20 cellular contexts compared by ENCODE assay signal in the genomic region with DNA sequence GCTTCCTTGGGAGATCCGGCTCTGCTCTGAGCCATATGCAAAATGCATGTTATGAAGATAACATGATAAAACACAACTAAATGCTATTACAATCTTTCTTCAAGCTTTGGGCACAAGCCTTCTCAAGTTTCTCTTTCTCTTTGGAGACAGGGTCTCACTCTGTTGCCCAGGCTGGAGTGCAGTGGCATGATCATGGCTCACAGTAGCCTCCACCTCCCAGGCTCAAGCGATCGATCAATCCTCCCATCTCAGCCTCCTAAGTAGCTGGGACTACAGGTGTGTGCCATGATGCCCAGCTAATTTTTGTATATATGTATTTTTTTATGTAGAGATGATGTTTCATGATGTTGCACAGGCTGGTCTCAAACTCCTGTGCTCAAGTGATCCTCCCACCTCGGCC.
A peak's percentile ranks its signal among the peaks of the same experiment; 100 is the strongest.
DNase-seq lines count a peak whose midpoint lies in the region; TF ChIP-seq lines count a peak whose summit lies in the region.
"Had no signal": no experiment of that assay in that cellular context is flagged by ENCODE, and none has a peak within 500 bp of the region (broad histone marks: within the 10 kb centered on the region; RNA-seq: fewer than 3 reads in every experiment).

No MANE protein-coding gene starts in this region.

- peaks cover 15% of the 10 kb centered on the region for H3K4me1 ChIP-seq in BLaER1
- H3K4me1 ChIP-seq in BLaER1 treated with 17β-estradiol and CSF1 and Interleukin-3, amounts not matched to agents 10 nM and 100 nM, result peaks cover 14 to 29% (median 22%) of the 10 kb centered on the region in 10 experiments
- H3K4me1 ChIP-seq in thyroid gland, result peaks cover 26 to 33% of the 10 kb centered on the region in 2 donors
- H3K4me1 ChIP-seq: BE2C had no signal

- no peaks in the 10 kb centered on the region for H4K20me1 ChIP-seq in BLaER1
- H4K20me1 ChIP-seq in BLaER1 treated with 17β-estradiol and CSF1 and Interleukin-3, amounts not matched to agents 10 nM and 100 nM, result no peaks in the 10 kb centered on the region

- H3K4me2 ChIP-seq in BLaER1, result 0 out of 2 replicates have a peak overlapping the region, but pooled peaks have one; percentile 8
- peak overlapping the region; percentile 36 to 81 (median 68) for H3K4me2 ChIP-seq in BLaER1 treated with 17β-estradiol and CSF1 and Interleukin-3, amounts not matched to agents 10 nM and 100 nM

- no peak for TF ChIP-seq POLR2A in thyroid gland (IDR thresholded peaks at IDR 0.05)

- H3K27ac ChIP-seq in BLaER1 (no peak overlapping the region), thyroid gland (peak overlapping the region; percentile 57 to 72 (median 67)), dorsolateral prefrontal cortex (no peak overlapping the region)
- peak overlapping the region in 9 of 11 experiments; percentile 20 to 75 (median 63); a peak in 17 of 22 replicates for H3K27ac ChIP-seq in BLaER1 treated with 17β-estradiol and CSF1 and Interleukin-3, amounts not matched to agents 10 nM and 100 nM

- H3K4me3 ChIP-seq in BLaER1 (no peak overlapping the region), thyroid gland (replicated peaks in 1 of 3) (no peak overlapping the region), dorsolateral prefrontal cortex (no peak overlapping the region)
- H3K4me3 ChIP-seq in BLaER1 treated with 17β-estradiol and CSF1 and Interleukin-3, amounts not matched to agents 10 nM and 100 nM, result no peak overlapping the region
- H3K4me3 ChIP-seq: GM12878 had no signal

- DNase-seq in thyroid gland (no peak), NCI-H187 (lab: John Stamatoyannopoulos, UW) (no peak), dorsolateral prefrontal cortex (no peak)
- DNase-seq: 8988T; ACHN; BE2C; C1 segment of cervical spinal cord; CD4-positive, alpha-beta memory T cell; CD4-positive, CD25-positive, alpha-beta regulatory T cell; CD8-positive, alpha-beta memory T cell; COR-L47; DMS 273 treated with DMSO at 0.1 percent for 48 hours; DMS153; DMS53; DND-41; EL; GDM1 had no signal

- H3K9me3 ChIP-seq in BLaER1, result no peaks in the 10 kb centered on the region
- H3K9me3 ChIP-seq in BLaER1 treated with 17β-estradiol and CSF1 and Interleukin-3, amounts not matched to agents 10 nM and 100 nM (replicated peaks in 1 of 11), result no peaks in the 10 kb centered on the region
- no peaks in the 10 kb centered on the region for H3K9me3 ChIP-seq in thyroid gland
- H3K9me3 ChIP-seq: BE2C had no signal

- WGBS in thyroid gland, 2 donors, result 95 to 96% methylated on average over 4 of the region's 4 CpGs

- H3K36me3 ChIP-seq in BLaER1 (peaks cover 18% of the 10 kb centered on the region), thyroid gland (no peaks in the 10 kb centered on the region)
- peaks cover 16 to 37% (median 30%) of the 10 kb centered on the region in 11 experiments for H3K36me3 ChIP-seq in BLaER1 treated with 17β-estradiol and CSF1 and Interleukin-3, amounts not matched to agents 10 nM and 100 nM
- H3K36me3 ChIP-seq: BE2C had no signal

- TF ChIP-seq CTCF in thyroid gland (IDR thresholded peaks at IDR 0.05) (no peak), dorsolateral prefrontal cortex (IDR thresholded peaks at IDR 0.05 in 54 of 56, conservative IDR thresholded peaks at IDR 0.05 in 2 of 56; ENCODE audit: low read depth in 1 of 56, partially characterized antibody in 56 of 56) (no peak)

- H3K27me3 ChIP-seq in BLaER1, result no peaks in the 10 kb centered on the region
- no peaks in the 10 kb centered on the region for H3K27me3 ChIP-seq in BLaER1 treated with 17β-estradiol and CSF1 and Interleukin-3, amounts not matched to agents 10 nM and 100 nM
- H3K27me3 ChIP-seq in thyroid gland, result no peaks in the 10 kb centered on the region
- no peaks in the 10 kb centered on the region for H3K27me3 ChIP-seq in dorsolateral prefrontal cortex
- H3K27me3 ChIP-seq: BE2C had no signal

- H3K9ac ChIP-seq in BLaER1, result no peak overlapping the region
- H3K9ac ChIP-seq in BLaER1 treated with 17β-estradiol and CSF1 and Interleukin-3, amounts not matched to agents 10 nM and 100 nM, result peak overlapping the region in 3 of 11 experiments; percentile 24 to 27 (median 25); a peak in 3 of 22 replicates

- intact Hi-C loops in thyroid gland (cut with DNase I), result no loop called here
- intact Hi-C loops in dorsolateral prefrontal cortex (cut with DNase I), result no loop called here

Comparison
In these comparisons a context has a peak if more than half of its experiments do, and no peak if none do; other contexts are left out.
1. H3K27ac ChIP-seq: peak in BLaER1 treated with 17β-estradiol and CSF1 and Interleukin-3, amounts not matched to agents 10 nM and 100 nM (9 of 11) and thyroid gland (3 of 3); none in BLaER1 (single experiment) and dorsolateral prefrontal cortex (0 of 59).